In genomic region chr2:238709324-238709723, GRCh38 we compare ENCODE assay signal across 15 cellular contexts.
"Had no signal": no experiment of that assay in that cellular context is flagged by ENCODE, and none has a peak within 500 bp of the region (broad histone marks: within the 10 kb centered on the region; RNA-seq: fewer than 3 reads in every experiment).

No MANE protein-coding gene starts in this region.

- H3K4me1 ChIP-seq: thyroid gland had no signal

- DNase-seq: activated CD4-positive, alpha-beta memory T cell treated with anti-CD3 and anti-CD28 coated beads for 36 hours; activated CD4-positive, alpha-beta T cell treated with anti-CD3 and anti-CD28 coated beads for 1 hour; activated CD8-positive, alpha-beta memory T cell treated with anti-CD3 and anti-CD28 coated beads, Interleukin-2, amount 50 U/mL, for 4 hours; activated T-cell treated with anti-CD3 and anti-CD28 coated beads, Interleukin-2, amount 50 U/mL, for 72 hours; effector CD4-positive, alpha-beta T cell; immature natural killer cell; mucosa of descending colon; naive thymus-derived CD8-positive, alpha-beta T cell; occipital lobe; stimulated activated CD4-positive, alpha-beta T cell treated with anti-CD3 and anti-CD28 coated beads, Interleukin-4, amount 100 ng/mL, for 4 hours; stimulated activated naive CD8-positive, alpha-beta T cell treated with anti-CD3 and anti-CD28 coated beads, Interleukin-15, amount 100 ng/mL, for 72 hours; T1000; thyroid gland had no signal

- H3K4me3 ChIP-seq: coronary artery, mucosa of descending colon, skin epidermis, thyroid gland had no signal

- H3K4me1 Mint-ChIP-seq: immature natural killer cell; naive thymus-derived CD8-positive, alpha-beta T cell; stimulated activated naive CD8-positive, alpha-beta T cell treated with anti-CD3 and anti-CD28 coated beads, Interleukin-15, amount 100 ng/mL, for 72 hours had no signal

- H3K9me3 Mint-ChIP-seq: activated CD4-positive, alpha-beta memory T cell treated with anti-CD3 and anti-CD28 coated beads for 36 hours; activated T-cell treated with anti-CD3 and anti-CD28 coated beads, Interleukin-2, amount 50 U/mL, for 72 hours; immature natural killer cell; naive thymus-derived CD8-positive, alpha-beta T cell; stimulated activated naive CD8-positive, alpha-beta T cell treated with anti-CD3 and anti-CD28 coated beads, Interleukin-15, amount 100 ng/mL, for 72 hours had no signal

- H3K36me3 ChIP-seq: thyroid gland had no signal

- H3K36me3 Mint-ChIP-seq: activated CD4-positive, alpha-beta memory T cell treated with anti-CD3 and anti-CD28 coated beads for 36 hours; immature natural killer cell; naive thymus-derived CD8-positive, alpha-beta T cell had no signal

- H3K4me3 Mint-ChIP-seq: activated CD4-positive, alpha-beta memory T cell treated with anti-CD3 and anti-CD28 coated beads for 36 hours; activated T-cell treated with anti-CD3 and anti-CD28 coated beads, Interleukin-2, amount 50 U/mL, for 72 hours; immature natural killer cell; naive thymus-derived CD8-positive, alpha-beta T cell; stimulated activated naive CD8-positive, alpha-beta T cell treated with anti-CD3 and anti-CD28 coated beads, Interleukin-15, amount 100 ng/mL, for 72 hours had no signal

- H3K27ac ChIP-seq: coronary artery, thyroid gland had no signal

- H3K27ac Mint-ChIP-seq: activated CD4-positive, alpha-beta memory T cell treated with anti-CD3 and anti-CD28 coated beads for 36 hours; activated T-cell treated with anti-CD3 and anti-CD28 coated beads, Interleukin-2, amount 50 U/mL, for 72 hours; immature natural killer cell; stimulated activated naive CD8-positive, alpha-beta T cell treated with anti-CD3 and anti-CD28 coated beads, Interleukin-15, amount 100 ng/mL, for 72 hours had no signal

- H3K9me3 ChIP-seq: mucosa of descending colon, thyroid gland had no signal

- ATAC-seq: activated T-cell treated with anti-CD3 and anti-CD28 coated beads, Interleukin-2, amount 50 U/mL, for 72 hours; mucosa of descending colon; naive thymus-derived CD8-positive, alpha-beta T cell; stimulated activated naive CD8-positive, alpha-beta T cell treated with anti-CD3 and anti-CD28 coated beads, Interleukin-15, amount 100 ng/mL, for 72 hours had no signal

- H3K27me3 ChIP-seq: thyroid gland had no signal
